ENCODE assay signal across 2 cellular contexts in genomic region chr21:42833859-42834729, GRCh38.
TF ChIP-seq lines count a peak whose summit lies in the region.

No MANE protein-coding gene starts in this region.

TF ChIP-seq in PFSK-1, 5 proteins besides CTCF, POLR2A, EP300 and RAD21 (continued from another document):
- no peak for TF ChIP-seq SIN3A (IDR thresholded peaks at IDR 0.05; ENCODE audit: borderline replicate concordance, insufficient read depth, low read length)

TF ChIP-seq in endothelial cell of umbilical vein, 7 proteins besides CTCF, POLR2A, EP300 and RAD21 (continued from another document):
- TF ChIP-seq MAX (IDR thresholded peaks at IDR 0.05; ENCODE audit: insufficient read depth, insufficient read length), result no peak
- TF ChIP-seq POLR2AphosphoS5 (IDR thresholded peaks at IDR 0.05; ENCODE audit: insufficient read depth, low read depth, low read length), result no peak
- TF ChIP-seq GATA2 (IDR thresholded peaks at IDR 0.05; ENCODE audit: insufficient read depth, insufficient read length, low read depth, low read length), result no peak
- no peak for TF ChIP-seq FOS (IDR thresholded peaks at IDR 0.05; ENCODE audit: borderline replicate concordance, insufficient read depth, low read length)
- no peak for TF ChIP-seq JUN (IDR thresholded peaks at IDR 0.05; ENCODE audit: borderline replicate concordance, insufficient read depth, insufficient read length, low read depth)
TF ChIP-seq in endothelial cell of umbilical vein: peak in this region for 0.
